In genomic region chr6:57198926-57199636, GRCh38 we compare ENCODE assay signal across 14 cellular contexts. TPM values are rescaled to one million over a fixed set of nuclear protein-coding genes. Genes with fewer than 3 reads are reported as not detected.
DNase-seq lines count a peak whose midpoint lies in the region; ATAC-seq and TF ChIP-seq lines count a peak whose summit lies in the region.
"Had no signal": no experiment of that assay in that cellular context is flagged by ENCODE, and none has a peak within 500 bp of the region (broad histone marks: within the 10 kb centered on the region; RNA-seq: fewer than 3 reads in every experiment).

No MANE protein-coding gene starts in this region.

- H3K9me3 Mint-ChIP-seq in H9 = no peaks in the 10 kb centered on the region
- no peaks in the 10 kb centered on the region for H3K9me3 Mint-ChIP-seq in WTC11
- H3K9me3 Mint-ChIP-seq: immature natural killer cell, memory B cell had no signal

- no peaks in the 10 kb centered on the region; the same call in 1 of the 2 replicates for H3K79me2 ChIP-seq in H9 (ENCODE audit: insufficient read depth, low read length)
- peaks cover 7% of the 10 kb centered on the region for H3K79me2 ChIP-seq in mammary epithelial cell (ENCODE audit: insufficient read depth, low read length)

- H3K4me3 Mint-ChIP-seq in H9 (no peak overlapping the region), WTC11 (no peak overlapping the region)
- H3K4me3 Mint-ChIP-seq: immature natural killer cell, memory B cell had no signal

- intact Hi-C loops in mammary epithelial cell (cut with micrococcal nuclease) = loop anchor here (10.0 kb wide), 1 partner anchor 56 kb away; no protein-coding TSS in a partner anchor

- no peak overlapping the region for H3K9ac ChIP-seq in H9 (ENCODE audit: extremely low read depth, insufficient read length, low read length)
- no peak overlapping the region for H3K9ac ChIP-seq in mesenchymal stem cell (ENCODE audit: low read length)
- H3K9ac ChIP-seq in mammary epithelial cell (ENCODE audit: insufficient read depth, low read length) = no peak overlapping the region

- H2BK20ac ChIP-seq in H9 (ENCODE audit: low read depth, low read length, poor library complexity, severe bottlenecking) = no peak overlapping the region

- no peak overlapping the region for H2BK15ac ChIP-seq in H9 (ENCODE audit: low read depth, low read length)
- no peak overlapping the region for H2BK15ac ChIP-seq in mesenchymal stem cell (ENCODE audit: low read depth, poor library complexity, severe bottlenecking)

- H4K5ac ChIP-seq in H9 (ENCODE audit: insufficient read length, low read depth, low read length) = no peak overlapping the region

- H3K4ac ChIP-seq in H9 (ENCODE audit: low read depth, low read length) (no peak overlapping the region), mesenchymal stem cell (ENCODE audit: low read depth in 1 of 2, low read length in 2 of 2) (no peak overlapping the region)

- dilution Hi-C loops in mammary epithelial cell (cut with HindIII; ENCODE audit: low sequenced_read_pairs) = no loop called here

- POLR2A ChIA-PET in WTC11 (lab: Charles Lee) = interaction anchor here (1.2 kb wide), 1 partner anchor 118 kb away, joined by 4 read pairs; the partner anchor contains the start of gene PRIM2

- TF ChIP-seq CTCF in 22Rv1 (IDR thresholded peaks at IDR 0.05) (no peak), H9 (conservative IDR thresholded peaks at IDR 0.05) (no peak), WTC11 (IDR thresholded peaks at IDR 0.05) (no peak), tibial nerve (IDR thresholded peaks at IDR 0.05) (no peak), mammary epithelial cell (conservative IDR thresholded peaks at IDR 0.05 in 1 of 2, IDR thresholded peaks at IDR 0.05 in 1 of 2; ENCODE audit: extremely low read depth in 1 of 2, insufficient read depth in 1 of 2, low read depth in 1 of 2, low read length in 2 of 2) (no peak)

- H3K4me2 ChIP-seq in H9 (ENCODE audit: insufficient read depth, insufficient read length, low read length) (no peak overlapping the region), mesenchymal stem cell (ENCODE audit: low read length, poor library complexity, severe bottlenecking) (no peak overlapping the region), mammary epithelial cell (ENCODE audit: insufficient read depth, low read depth, low read length) (no peak overlapping the region)

- H4K8ac ChIP-seq in H9 (replicated peaks; ENCODE audit: insufficient read length, low read depth, low read length) (no peak overlapping the region), mesenchymal stem cell (ENCODE audit: low read length) (peak overlapping the region; percentile 87)

- H3K27me3 ChIP-seq in H9 (ENCODE audit: insufficient read depth, low read length) (no peaks in the 10 kb centered on the region), mesenchymal stem cell (ENCODE audit: control insufficient read depth in 1 of 2, insufficient read depth in 1 of 2, low read length in 2 of 2) (no peaks in the 10 kb centered on the region), tibial nerve (no peaks in the 10 kb centered on the region), mammary epithelial cell (ENCODE audit: insufficient read depth, low read length) (no peaks in the 10 kb centered on the region)
- H3K27me3 ChIP-seq: neutrophil had no signal

- CTCF ChIA-PET in WTC11 (lab: Charles Lee) = interaction anchor here (1.2 to 1.6 kb wide), 2 partner anchors 22 to 118 kb away, joined by 3 to 5 read pairs; partner anchors contain the start of gene PRIM2
- CTCF ChIA-PET in mammary epithelial cell (lab: Charles Lee; ENCODE audit: low non-redundant PET) = no interaction called here

- H3K36me3 Mint-ChIP-seq in H9 (ENCODE audit: insufficient read depth in 1 of 3, low read depth in 3 of 3) (peaks cover 0 to 9% (median 0%) of the 10 kb centered on the region in 3 experiments; a peak in 4 of 7 replicates), WTC11 (peaks cover 4% of the 10 kb centered on the region; the same call in 1 of the 2 replicates)
- H3K36me3 Mint-ChIP-seq: immature natural killer cell, memory B cell had no signal

- H3K14ac ChIP-seq in H9 (ENCODE audit: insufficient read depth, low read length) = no peak overlapping the region
- no peak overlapping the region for H3K14ac ChIP-seq in mesenchymal stem cell (ENCODE audit: low read length in 2 of 2)

- H4K20me1 ChIP-seq in H9 (ENCODE audit: control insufficient read depth, insufficient read depth, insufficient read length) (no peaks in the 10 kb centered on the region), mammary epithelial cell (ENCODE audit: insufficient read depth, low read length) (no peaks in the 10 kb centered on the region)

- ATAC-seq in WTC11 = peak; percentile 93

- peak overlapping the region; percentile 61 to 93 (median 87) for H3K27ac Mint-ChIP-seq in H9
- H3K27ac Mint-ChIP-seq in WTC11 = peak overlapping the region; percentile 95
- H3K27ac Mint-ChIP-seq: immature natural killer cell, memory B cell had no signal

- no peak overlapping the region for H2BK120ac ChIP-seq in H9 (ENCODE audit: low read depth, low read length, poor library complexity, severe bottlenecking)
- no peak overlapping the region for H2BK120ac ChIP-seq in mesenchymal stem cell (ENCODE audit: low read depth, low read length)

- H3K36me3 ChIP-seq in mesenchymal stem cell (ENCODE audit: control insufficient read depth in 1 of 2, insufficient read depth in 2 of 2, low read depth in 1 of 2, low read length in 2 of 2) = peaks cover 7 to 41% of the 10 kb centered on the region in 2 experiments
- H3K36me3 ChIP-seq in tibial nerve = no peaks in the 10 kb centered on the region
- no peaks in the 10 kb centered on the region for H3K36me3 ChIP-seq in mammary epithelial cell (ENCODE audit: insufficient read depth, low read length)
- H3K36me3 ChIP-seq: neutrophil had no signal

- H3K23ac ChIP-seq in H9 (ENCODE audit: insufficient read length, low read depth, low read length) = no peak overlapping the region
- H3K23ac ChIP-seq in mesenchymal stem cell (ENCODE audit: low read length in 2 of 2) = no peak overlapping the region

- peak overlapping the region; percentile 63 for H3K27ac ChIP-seq in 22Rv1
- H3K27ac ChIP-seq in H9 (ENCODE audit: insufficient read length, low read depth, low read length) = no peak overlapping the region
- no peak overlapping the region for H3K27ac ChIP-seq in mesenchymal stem cell (ENCODE audit: low read length, poor library complexity, severe bottlenecking)
- H3K27ac ChIP-seq in tibial nerve = peak overlapping the region in 1 of 4 donors; percentile 16
- H3K27ac ChIP-seq in mammary epithelial cell (ENCODE audit: insufficient read depth, low read depth, low read length) = no peak overlapping the region
- H3K27ac ChIP-seq: neutrophil, SK-N-MC had no signal

- BruUV-seq in mammary epithelial cell (replicated peaks; lab: Mats Ljungman, UMichigan) = no TSS peak

- H3K56ac ChIP-seq in H9 (ENCODE audit: insufficient read length, low read depth, low read length) = no peak overlapping the region

- H2BK5ac ChIP-seq in H9 (ENCODE audit: insufficient read length, low read length) = no peak overlapping the region
- no peak overlapping the region for H2BK5ac ChIP-seq in mesenchymal stem cell (ENCODE audit: low read depth, low read length, poor library complexity, severe bottlenecking)

- no peak for TF ChIP-seq EP300 in tibial nerve (IDR thresholded peaks at IDR 0.05)

- no peak overlapping the region for H2AFZ ChIP-seq in H9 (ENCODE audit: low read length)
- no peak overlapping the region for H2AFZ ChIP-seq in mesenchymal stem cell (ENCODE audit: low read depth, low read length)
- no peak overlapping the region for H2AFZ ChIP-seq in mammary epithelial cell (ENCODE audit: low read depth, low read length)

- H3K79me1 ChIP-seq in H9 (ENCODE audit: insufficient read depth, low read depth, low read length, poor library complexity, severe bottlenecking) = peaks cover 4% of the 10 kb centered on the region
- H3K79me1 ChIP-seq in mesenchymal stem cell (replicated peaks; ENCODE audit: low read length, poor library complexity, severe bottlenecking) = peaks cover 20% of the 10 kb centered on the region

- H3K4me1 Mint-ChIP-seq in H9 = peaks cover 17 to 22% of the 10 kb centered on the region in 2 experiments
- peaks cover 18% of the 10 kb centered on the region for H3K4me1 Mint-ChIP-seq in WTC11
- H3K4me1 Mint-ChIP-seq: immature natural killer cell, memory B cell had no signal

- H2BK12ac ChIP-seq in H9 (ENCODE audit: insufficient read length, low read depth, low read length) (no peak overlapping the region), mesenchymal stem cell (ENCODE audit: low read length in 2 of 2) (peak overlapping the region; percentile 66 to 71)

- H3K23me2 ChIP-seq in H9 (ENCODE audit: insufficient read length, low read depth, low read length, poor library complexity, severe bottlenecking) = no peaks in the 10 kb centered on the region

- H2AK5ac ChIP-seq in H9 (ENCODE audit: insufficient read length, low read length) (no peak overlapping the region), mesenchymal stem cell (ENCODE audit: low read length, severe bottlenecking) (peak overlapping the region; percentile 48)

- H3K18ac ChIP-seq in H9 (ENCODE audit: insufficient read length, low read depth, low read length) (no peak overlapping the region), mesenchymal stem cell (ENCODE audit: low read depth in 1 of 2, low read length in 2 of 2) (peak overlapping the region in 1 of 2 experiments; percentile 79)

- H3K4me3 ChIP-seq in mesenchymal stem cell (ENCODE audit: insufficient read depth in 1 of 2, low read depth in 1 of 2, low read length in 2 of 2) (no peak overlapping the region), tibial nerve (no peak overlapping the region), mammary epithelial cell (replicated peaks in 1 of 3; ENCODE audit: insufficient read depth in 1 of 3, low read depth in 2 of 3, low read length in 3 of 3) (no peak overlapping the region)
- H3K4me3 ChIP-seq: SK-N-MC had no signal

- H3K9me3 ChIP-seq in H9 (ENCODE audit: control insufficient read depth, low read depth, low read length) (no peaks in the 10 kb centered on the region), mesenchymal stem cell (ENCODE audit: control insufficient read depth, low read length) (no peaks in the 10 kb centered on the region), tibial nerve (no peaks in the 10 kb centered on the region), mammary epithelial cell (replicated peaks; ENCODE audit: insufficient read depth, low read length) (no peaks in the 10 kb centered on the region)
- H3K9me3 ChIP-seq: neutrophil had no signal

- DNase-seq in H9 (peak; percentile 69), WTC11 (ENCODE audit: low spot score) (peak; percentile 44), mesenchymal stem cell (peak; percentile 80), NCI-H2171 treated with DMSO at 0.1 percent for 48 hours (lab: John Stamatoyannopoulos, UW) (no peak), tibial nerve (ENCODE audit: low spot score in 2 of 2) (no peak), superior temporal gyrus (ENCODE audit: extremely low spot score) (no peak), mammary epithelial cell (no peak)
- DNase-seq: immature natural killer cell; NCI-H1930; stimulated activated naive CD4-positive, alpha-beta T cell had no signal

- TF ChIP-seq POLR2A in tibial nerve (IDR thresholded peaks at IDR 0.05) = no peak

- H3T11ph ChIP-seq in H9 (ENCODE audit: low read length) = no peak overlapping the region

- H3K4me1 ChIP-seq in H9 (ENCODE audit: insufficient read depth, low read length) = no peaks in the 10 kb centered on the region; the same call in 1 of the 2 replicates
- peaks cover 4% of the 10 kb centered on the region for H3K4me1 ChIP-seq in mesenchymal stem cell (ENCODE audit: control insufficient read depth, insufficient read depth, low read depth, low read length)
- H3K4me1 ChIP-seq in tibial nerve = peaks cover 0 to 6% (median 0%) of the 10 kb centered on the region in 4 donors
- H3K4me1 ChIP-seq in mammary epithelial cell (ENCODE audit: insufficient read depth, low read length) = no peaks in the 10 kb centered on the region

- in situ Hi-C loops in mammary epithelial cell (cut with MboI; ENCODE audit: low sequenced_read_pairs in 2 of 2) = no loop called here

- H4K91ac ChIP-seq in H9 (ENCODE audit: insufficient read length, low read depth, low read length) (no peak overlapping the region), mesenchymal stem cell (ENCODE audit: low read length) (no peak overlapping the region)

- WGBS in H9 (ENCODE audit: extremely low coverage, insufficient read length, low lambda C conversion rate) = no CpG with 5 or more reads among the region's 6 CpGs
- 40% methylated on average over 6 of the region's 6 CpGs for WGBS in mesenchymal stem cell
- WGBS in tibial nerve, 2 donors = 57 to 67% methylated on average over 6 of the region's 6 CpGs
- 81% methylated on average over 5 of the region's 6 CpGs for WGBS in mammary epithelial cell (ENCODE audit: low coverage, missing lambda C conversion rate)

- H3K27me3 Mint-ChIP-seq in H9 (ENCODE audit: low read depth) (no peaks in the 10 kb centered on the region), WTC11 (ENCODE audit: low read depth) (no peaks in the 10 kb centered on the region)
- H3K27me3 Mint-ChIP-seq: memory B cell had no signal

RNA-seq across cellular contexts. Expression of gene RAB23, which starts 23.0 kb away (rescaled TPM):
- total RNA-seq in H9 (2021) (18.1 and 18.6 TPM in 2 replicates), WTC11 (2021) (11.3 to 14.8 TPM (median 14.5 TPM) in 3 replicates), tibial nerve (10 to 100 TPM; 17.1 to 26.8 (median 20.1) TPM), mammary epithelial cell (10 to 100 TPM; 13.2 to 14.9 TPM)
- 21.7 TPM for polyA plus RNA-seq in mesenchymal stem cell (2013, experiment 1 of 2)
- 22.7 TPM for polyA plus RNA-seq in mesenchymal stem cell (2013, experiment 2 of 2)
- polyA plus RNA-seq in mammary epithelial cell = 6.7 TPM
- polyA minus RNA-seq in mammary epithelial cell = 3.0 TPM

RNA-seq across cellular contexts. Expression of gene BAG2, which starts 27.0 kb away (rescaled TPM):
- total RNA-seq in H9 (2021) = 8.2 and 8.4 TPM in 2 replicates
- total RNA-seq in WTC11 (2021) = 7.5 to 8.0 TPM (median 8.0 TPM) in 3 replicates
- 5.6 TPM for polyA plus RNA-seq in mesenchymal stem cell (2013, experiment 1 of 2)
- polyA plus RNA-seq in mesenchymal stem cell (2013, experiment 2 of 2) = 5.8 TPM
- 1 to 10 TPM; 5.3 to 7.5 (median 5.7) TPM for total RNA-seq in tibial nerve
- total RNA-seq in mammary epithelial cell = 1 to 10 TPM; 2.1 to 2.3 TPM
- polyA plus RNA-seq in mammary epithelial cell = 1.9 TPM
- polyA minus RNA-seq in mammary epithelial cell = not detected

Comparison
In these comparisons a context has a peak if more than half of its experiments do, and no peak if none do; other contexts are left out.
1. DNase-seq: peak in H9 (single experiment), WTC11 (single experiment) and mesenchymal stem cell (single experiment); none in NCI-H2171 treated with DMSO at 0.1 percent for 48 hours (single experiment), tibial nerve (0 of 2), superior temporal gyrus (single experiment) and mammary epithelial cell (single experiment).